ENCODE assay signal across 12 cellular contexts in the genomic region with DNA sequence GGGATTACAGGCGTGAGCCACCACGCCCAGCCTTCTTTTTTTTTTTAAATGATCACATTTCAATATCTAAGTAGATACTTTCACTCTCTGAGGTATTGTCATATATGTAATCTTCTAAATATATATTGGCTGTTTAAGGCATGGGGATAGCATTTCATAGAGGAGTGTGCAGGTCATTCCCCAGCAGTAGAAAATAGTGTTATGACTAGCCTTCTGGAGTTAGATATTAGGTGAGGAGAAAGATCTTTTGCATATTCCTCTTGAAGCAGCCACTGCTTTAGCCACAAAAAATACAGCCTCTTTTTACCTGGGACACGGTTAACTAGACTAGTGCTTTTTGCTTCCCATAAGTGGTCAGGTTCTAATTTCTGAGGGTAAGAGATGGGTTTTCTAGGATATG. TPM values are rescaled to one million over a fixed set of nuclear protein-coding genes. Genes with fewer than 3 reads are reported as not detected.
DNase-seq lines count a peak whose midpoint lies in the region; ATAC-seq, FAIRE-seq and TF ChIP-seq lines count a peak whose summit lies in the region.
"Had no signal": no experiment of that assay in that cellular context is flagged by ENCODE, and none has a peak within 500 bp of the region (broad histone marks: within the 10 kb centered on the region; RNA-seq: fewer than 3 reads in every experiment).

No MANE protein-coding gene starts in this region.

- peaks cover 66% of the 10 kb centered on the region for H3K4me1 ChIP-seq in suprapubic skin

- DNase-seq in HuH-7.5 (ENCODE audit: low spot score): no peak
- no peak for DNase-seq in SIG-M5 (lab: John Stamatoyannopoulos, UW)
- no peak for DNase-seq in suprapubic skin (ENCODE audit: low spot score in 2 of 2)
- no peak for DNase-seq in GM19239 (ENCODE audit: insufficient read length, low spot score)
- DNase-seq: Calu3; naive B cell; stimulated activated CD4-positive, alpha-beta T cell treated with anti-CD3 and anti-CD28 coated beads, Interleukin-15, amount 100 ng/mL, for 24 hours; T1000 had no signal

- no peak overlapping the region for H3K4me3 ChIP-seq in suprapubic skin

- ATAC-seq in GM18508 (IDR thresholded peaks at IDR 0.05; ENCODE audit: insufficient read depth, unreplicated experiment) (peak; percentile 87), GM19463 (IDR thresholded peaks at IDR 0.05; ENCODE audit: unreplicated experiment) (peak; percentile 74), HG02970 (IDR thresholded peaks at IDR 0.05; ENCODE audit: low FRiP score, unreplicated experiment) (peak; percentile 54)

- no peaks in the 10 kb centered on the region for H3K27me3 ChIP-seq in suprapubic skin

- TF ChIP-seq CTCF in VCaP (conservative IDR thresholded peaks at IDR 0.05) (no peak), suprapubic skin (IDR thresholded peaks at IDR 0.05) (no peak)

- H3K9me3 ChIP-seq in suprapubic skin: no peaks in the 10 kb centered on the region

- TF ChIP-seq POLR2A in suprapubic skin (IDR thresholded peaks at IDR 0.05): no peak

- WGBS in suprapubic skin: 95% methylated on average over 3 of the region's 3 CpGs

- H3K36me3 ChIP-seq in suprapubic skin: no peaks in the 10 kb centered on the region

- TF ChIP-seq EP300 in suprapubic skin (IDR thresholded peaks at IDR 0.05): no peak

- H3K27ac ChIP-seq in VCaP (peak overlapping the region; percentile 66), suprapubic skin (no peak overlapping the region)

- no peak for FAIRE-seq in GM19239 (lab: Jason Lieb, UNC)

RNA-seq across cellular contexts. Expression of gene ADD3, which starts 28.9 kb away (rescaled TPM):
- 100 to 1,000 TPM in 3 of 4 donors, 10 to 100 TPM in 1; 72.6 to 335 (median 279) TPM for total RNA-seq in suprapubic skin
